ENCODE assay signal across 1 cellular context in the genomic region with DNA sequence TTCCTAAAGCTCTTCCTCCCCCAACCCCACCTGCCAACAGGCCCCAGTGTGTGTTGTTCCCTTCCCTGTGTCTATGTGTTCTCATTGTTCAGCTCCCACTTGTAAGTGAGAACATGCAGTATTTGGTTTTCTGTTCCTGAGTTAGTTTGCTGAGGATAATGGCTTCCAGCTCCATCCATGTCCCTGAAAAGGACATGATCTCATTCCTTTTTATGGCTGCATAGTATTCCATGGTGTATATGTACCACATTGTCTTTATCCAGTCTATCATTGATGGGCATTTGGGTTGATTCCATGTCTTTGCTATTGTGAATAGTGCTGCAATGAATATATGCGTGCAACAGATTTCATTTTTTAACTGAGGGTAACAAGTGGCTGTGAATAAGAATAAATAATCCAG.
TF ChIP-seq lines count a peak whose summit lies in the region.

No MANE protein-coding gene starts in this region.

TF ChIP-seq in HEK293, 187 proteins besides CTCF, POLR2A, EP300 and RAD21:
- TF ChIP-seq SCRT2 (tag by site-specific recombination; IDR thresholded peaks at IDR 0.05) (peak; percentile 27; the same call in 1 of the 2 replicates), ZNF146 (tag by site-specific recombination; IDR thresholded peaks at IDR 0.05) (peak; percentile 97)
- TF ChIP-seq, protein P1, sequence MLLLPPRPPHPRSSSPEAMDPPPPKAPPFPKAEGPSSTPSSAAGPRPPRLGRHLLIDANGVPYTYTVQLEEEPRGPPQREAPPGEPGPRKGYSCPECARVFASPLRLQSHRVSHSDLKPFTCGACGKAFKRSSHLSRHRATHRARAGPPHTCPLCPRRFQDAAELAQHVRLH (tag by site-specific recombination; IDR thresholded peaks at IDR 0.05) = peak; percentile 52; the same call in 1 of the 2 replicates
